ENCODE assay signal across 9 cellular contexts in the genomic region with DNA sequence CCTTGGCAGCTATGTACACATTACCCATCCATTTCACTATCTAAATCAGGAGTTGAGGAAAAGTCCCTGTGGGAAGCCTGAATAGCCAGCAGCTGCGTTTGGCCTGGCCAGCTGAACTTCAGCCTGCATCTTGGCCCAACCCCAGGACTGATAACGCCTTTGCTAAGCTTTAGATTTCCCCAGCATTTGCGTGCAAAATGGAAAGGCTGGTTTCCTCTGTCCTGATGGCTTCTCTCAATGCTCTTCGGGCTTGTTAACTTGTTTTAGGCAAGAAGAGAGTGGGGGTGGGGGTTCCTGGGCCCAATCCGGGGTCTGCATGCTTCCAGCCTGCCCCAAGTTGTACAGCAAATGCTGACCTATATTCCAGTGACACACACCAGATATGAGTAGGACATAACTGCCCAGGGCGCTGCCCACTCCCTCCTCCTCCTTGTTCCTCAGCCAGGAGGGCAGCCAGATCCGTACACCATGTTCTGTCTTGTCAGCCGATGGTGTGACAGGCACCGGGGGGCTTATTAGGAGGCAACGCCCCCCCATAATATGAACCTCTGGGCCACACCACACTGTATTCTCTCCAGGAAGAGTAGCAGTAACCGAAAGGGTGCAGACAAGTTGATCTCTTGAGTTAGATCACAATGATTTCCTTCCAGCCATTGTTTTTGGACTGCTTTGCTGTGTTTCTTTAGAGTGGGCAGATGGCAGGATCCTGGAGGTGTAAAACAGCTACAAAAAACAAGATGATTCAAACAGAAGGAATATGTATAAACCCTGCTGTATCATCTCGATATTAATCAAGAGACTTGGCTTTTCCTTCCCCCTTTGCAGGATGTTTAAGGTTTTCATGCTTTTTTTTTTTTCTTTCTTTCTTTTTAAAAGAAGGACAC.
A peak's percentile ranks its signal among the peaks of the same experiment; 100 is the strongest.
DNase-seq lines count a peak whose midpoint lies in the region; ATAC-seq and TF ChIP-seq lines count a peak whose summit lies in the region.
"Had no signal": no experiment of that assay in that cellular context is flagged by ENCODE, and none has a peak within 500 bp of the region (broad histone marks: within the 10 kb centered on the region; RNA-seq: fewer than 3 reads in every experiment).

No MANE protein-coding gene starts in this region.

- H3K14ac ChIP-seq in IMR-90 (replicated peaks; ENCODE audit: low read depth, low read length), result no peak overlapping the region

- H3K27ac ChIP-seq in IMR-90 (ENCODE audit: insufficient read depth, low read length), result peak overlapping the region; percentile 4; the same call in 1 of the 2 replicates
- H3K27ac ChIP-seq: SJSA1 had no signal

- no peaks in the 10 kb centered on the region for H3K79me1 ChIP-seq in IMR-90 (ENCODE audit: low read depth in 1 of 2, low read length in 2 of 2)

- peak; percentile 83 for ATAC-seq in IMR-90 (ENCODE audit: low read depth)
- no peak for ATAC-seq in HG03378 (IDR thresholded peaks at IDR 0.05; ENCODE audit: unreplicated experiment)
- no peak for ATAC-seq in HG02981 (IDR thresholded peaks at IDR 0.05; ENCODE audit: unreplicated experiment)
- ATAC-seq in T-cell (replicated peaks in 1 of 4), result no peak

- peak overlapping the region; percentile 21 for H3K18ac ChIP-seq in IMR-90 (ENCODE audit: low read depth, low read length)

- CTCF ChIA-PET in IMR-90 (lab: Yijun Ruan, JAX) (no interaction called here), T-cell (lab: Charles Lee) (no interaction called here)

- dilution Hi-C loops in IMR-90 (cut with HindIII; ENCODE audit: low sequenced_read_pairs, unreplicated experiment), result no loop called here

- in situ Hi-C loops in IMR-90 (cut with MboI; ENCODE audit: low sequenced_read_pairs), result no loop called here
- in situ Hi-C loops in astrocyte of the spinal cord (cut with HindIII; ENCODE audit: low sequenced_read_pairs), result no loop called here

- H3K4ac ChIP-seq in IMR-90 (ENCODE audit: low read depth, low read length), result 0 out of 2 replicates have a peak overlapping the region, but pooled peaks have one; percentile 8

- H3K36me3 Mint-ChIP-seq in T-cell, result no peaks in the 10 kb centered on the region

- no peak overlapping the region for H3K27ac Mint-ChIP-seq in T-cell

- no peak overlapping the region for H2AK5ac ChIP-seq in IMR-90 (ENCODE audit: low read depth, low read length)

- H3K9me1 ChIP-seq in IMR-90 (ENCODE audit: insufficient read depth, low read length), result no peaks in the 10 kb centered on the region

- H3K9ac ChIP-seq in IMR-90 (ENCODE audit: low read depth, low read length) (no peak overlapping the region), skeletal muscle satellite cell (ENCODE audit: low read depth, low read length) (peak overlapping the region; percentile 56)

- H3K27me3 ChIP-seq in IMR-90 (ENCODE audit: control insufficient read depth, insufficient read depth, low read length), result no peaks in the 10 kb centered on the region
- H3K27me3 ChIP-seq in skeletal muscle satellite cell (ENCODE audit: control insufficient read depth, insufficient read depth, low read length), result no peaks in the 10 kb centered on the region
- H3K27me3 ChIP-seq: SJSA1 had no signal

- H3K36me3 ChIP-seq in IMR-90 (ENCODE audit: control insufficient read depth, insufficient read depth, low read length) (no peaks in the 10 kb centered on the region), skeletal muscle satellite cell (ENCODE audit: insufficient read depth, low read length) (no peaks in the 10 kb centered on the region)
- H3K36me3 ChIP-seq: SJSA1 had no signal

- H3K4me1 Mint-ChIP-seq in T-cell, result peaks cover 18 to 50% (median 19%) of the 10 kb centered on the region in 3 donors

- no peak for TF ChIP-seq RAD21 in IMR-90 (IDR thresholded peaks at IDR 0.05; ENCODE audit: low read length)

- H3K9me3 ChIP-seq in IMR-90 (ENCODE audit: control insufficient read depth, insufficient read depth, low read length) (no peaks in the 10 kb centered on the region), skeletal muscle satellite cell (replicated peaks; ENCODE audit: low read length) (no peaks in the 10 kb centered on the region)
- H3K9me3 ChIP-seq: SJSA1 had no signal

- H2BK120ac ChIP-seq in IMR-90 (ENCODE audit: low read depth, low read length), result no peak overlapping the region

- H3K23ac ChIP-seq in IMR-90 (ENCODE audit: low read depth, low read length), result no peak overlapping the region

- no peak overlapping the region for H2BK15ac ChIP-seq in IMR-90 (ENCODE audit: low read depth, low read length)

- POLR2A ChIA-PET in IMR-90 (lab: Charles Lee; ENCODE audit: unreplicated experiment), result no interaction called here
- POLR2A ChIA-PET in T-cell (lab: Charles Lee), result interaction anchor here in 1 of 2 donors (0.7 kb wide), 1 partner anchor 201 kb away, joined by 6 read pairs; no protein-coding TSS in a partner anchor

- no peak overlapping the region for H2AK9ac ChIP-seq in IMR-90 (replicated peaks; ENCODE audit: low read depth, low read length, poor library complexity)

- H4K5ac ChIP-seq in IMR-90 (ENCODE audit: low read depth, low read length), result peak overlapping the region; percentile 15; the same call in 1 of the 2 replicates

- no peak overlapping the region for H4K91ac ChIP-seq in IMR-90 (ENCODE audit: insufficient read depth, low read depth, low read length)

- no TSS peak for BruUV-seq in IMR-90 (replicated peaks; lab: Mats Ljungman, UMichigan)

- intact Hi-C loops in IMR-90 (cut with micrococcal nuclease), result loop anchor here (10.0 kb wide), 1 partner anchor 379 kb away; a partner anchor contains a TSS

- peak overlapping the region; percentile 77 for H2AFZ ChIP-seq in IMR-90 (replicated peaks; ENCODE audit: low read length, poor library complexity)

- H3K4me1 ChIP-seq in IMR-90 (ENCODE audit: control insufficient read depth, insufficient read depth, low read length), result peaks cover 5% of the 10 kb centered on the region
- H3K4me1 ChIP-seq in skeletal muscle satellite cell (ENCODE audit: control insufficient read depth, insufficient read depth, low read length), result peaks cover 40% of the 10 kb centered on the region
- H3K4me1 ChIP-seq: SJSA1 had no signal

- TF ChIP-seq CTCF in IMR-90 (conservative IDR thresholded peaks at IDR 0.05; ENCODE audit: low read depth, low read length) (no peak), astrocyte of the spinal cord (IDR thresholded peaks at IDR 0.05; ENCODE audit: low read depth, low read length) (no peak), GM10266 (IDR thresholded peaks at IDR 0.05; ENCODE audit: control insufficient read depth, insufficient read depth, low read depth, missing control alignments) (no peak)

- 58% methylated on average over 2 of the region's 12 CpGs; no CpG with 5 or more reads in 1 of the 2 experiments for WGBS in IMR-90 (ENCODE audit: extremely low coverage in 2 of 2, insufficient read length in 1 of 2), 2 experiments

- H2BK20ac ChIP-seq in IMR-90 (ENCODE audit: low read depth, low read length), result peak overlapping the region; percentile 14; the same call in 1 of the 2 replicates

- no peaks in the 10 kb centered on the region for H4K20me1 ChIP-seq in IMR-90 (ENCODE audit: insufficient read depth, low read length)

- H2BK5ac ChIP-seq in IMR-90 (ENCODE audit: low read depth, low read length, poor library complexity, severe bottlenecking), result no peak overlapping the region

- peak; percentile 87 for DNase-seq in IMR-90
- peak; percentile 43 for DNase-seq in astrocyte of the spinal cord (ENCODE audit: low read depth, low spot score)
- peak; percentile 53 for DNase-seq in hepatic stellate cell (ENCODE audit: low spot score)
- no peak for DNase-seq in GM10266 (ENCODE audit: extremely low spot score)
- DNase-seq in T-cell, result no peak

- H3K4me2 ChIP-seq in IMR-90 (ENCODE audit: low read depth, low read length) (peak overlapping the region; percentile 2), skeletal muscle satellite cell (ENCODE audit: low read length) (peak overlapping the region; percentile 76)

- no peak for TF ChIP-seq POLR2A in IMR-90 (IDR thresholded peaks at IDR 0.05; ENCODE audit: low read depth, low read length)

- H3K4me3 ChIP-seq in IMR-90 (ENCODE audit: insufficient read depth, low read depth, low read length) (no peak overlapping the region), astrocyte of the spinal cord (ENCODE audit: low read depth, low read length) (no peak overlapping the region), skeletal muscle satellite cell (ENCODE audit: low read length) (peak overlapping the region; percentile 35)
- H3K4me3 ChIP-seq: SJSA1 had no signal

- no peaks in the 10 kb centered on the region for H3K9me3 Mint-ChIP-seq in T-cell

- H3K27me3 Mint-ChIP-seq in T-cell, result no peaks in the 10 kb centered on the region

- H3K4me3 Mint-ChIP-seq in T-cell, result peak overlapping the region in 1 of 3 donors; percentile 72

- H4K8ac ChIP-seq in IMR-90 (ENCODE audit: low read depth in 2 of 2, low read length in 2 of 2), result peak overlapping the region in 1 of 2 experiments; percentile 17; a peak in 1 of 4 replicates

- no peak overlapping the region for H3K56ac ChIP-seq in IMR-90 (ENCODE audit: extremely low read depth, insufficient read depth, low read length)

TF ChIP-seq in IMR-90, 13 proteins besides CTCF, POLR2A, EP300 and RAD21 (continues in another document):
- TF ChIP-seq SMC3 (IDR thresholded peaks at IDR 0.05; ENCODE audit: low read depth, low read length), result no peak
- TF ChIP-seq MAZ (IDR thresholded peaks at IDR 0.05; ENCODE audit: borderline replicate concordance, low read depth, low read length), result no peak
- TF ChIP-seq MAFK (IDR thresholded peaks at IDR 0.05; ENCODE audit: low read depth, low read length), result no peak
- TF ChIP-seq BHLHE40 (IDR thresholded peaks at IDR 0.05; ENCODE audit: low read depth, low read length), result no peak
- no peak for TF ChIP-seq RCOR1 (IDR thresholded peaks at IDR 0.05; ENCODE audit: insufficient replicate concordance, low read length)
- no peak for TF ChIP-seq CHD1 (IDR thresholded peaks at IDR 0.05; ENCODE audit: low read depth, low read length)
- TF ChIP-seq, protein P1, sequence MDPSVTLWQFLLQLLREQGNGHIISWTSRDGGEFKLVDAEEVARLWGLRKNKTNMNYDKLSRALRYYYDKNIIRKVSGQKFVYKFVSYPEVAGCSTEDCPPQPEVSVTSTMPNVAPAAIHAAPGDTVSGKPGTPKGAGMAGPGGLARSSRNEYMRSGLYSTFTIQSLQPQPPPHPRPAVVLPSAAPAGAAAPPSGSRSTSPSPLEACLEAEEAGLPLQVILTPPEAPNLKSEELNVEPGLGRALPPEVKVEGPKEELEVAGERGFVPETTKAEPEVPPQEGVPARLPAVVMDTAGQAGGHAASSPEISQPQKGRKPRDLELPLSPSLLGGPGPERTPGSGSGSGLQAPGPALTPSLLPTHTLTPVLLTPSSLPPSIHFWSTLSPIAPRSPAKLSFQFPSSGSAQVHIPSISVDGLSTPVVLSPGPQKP (IDR thresholded peaks at IDR 0.05; ENCODE audit: borderline replicate concordance, low read depth, low read length), result no peak
- TF ChIP-seq, protein P2, sequence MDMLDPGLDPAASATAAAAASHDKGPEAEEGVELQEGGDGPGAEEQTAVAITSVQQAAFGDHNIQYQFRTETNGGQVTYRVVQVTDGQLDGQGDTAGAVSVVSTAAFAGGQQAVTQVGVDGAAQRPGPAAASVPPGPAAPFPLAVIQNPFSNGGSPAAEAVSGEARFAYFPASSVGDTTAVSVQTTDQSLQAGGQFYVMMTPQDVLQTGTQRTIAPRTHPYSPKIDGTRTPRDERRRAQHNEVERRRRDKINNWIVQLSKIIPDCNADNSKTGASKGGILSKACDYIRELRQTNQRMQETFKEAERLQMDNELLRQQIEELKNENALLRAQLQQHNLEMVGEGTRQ (IDR thresholded peaks at IDR 0.05; ENCODE audit: low read depth, low read length), result no peak

Comparison
In these comparisons a context has a peak if more than half of its experiments do, and no peak if none do; other contexts are left out.
1. DNase-seq: peak in IMR-90 (single experiment), astrocyte of the spinal cord (single experiment) and hepatic stellate cell (single experiment); none in GM10266 (single experiment) and T-cell (0 of 34).